10 cellular contexts compared by ENCODE assay signal in genomic region chr16:70432800-70433455, GRCh38. TPM values are rescaled to one million over a fixed set of nuclear protein-coding genes. Genes with fewer than 3 reads are reported as not detected.
DNase-seq lines count a peak whose midpoint lies in the region; ATAC-seq, FAIRE-seq and TF ChIP-seq lines count a peak whose summit lies in the region.
"Had no signal": no experiment of that assay in that cellular context is flagged by ENCODE, and none has a peak within 500 bp of the region (broad histone marks: within the 10 kb centered on the region; RNA-seq: fewer than 3 reads in every experiment).

No MANE protein-coding gene starts in this region.

- peaks cover 14% of the 10 kb centered on the region for H3K36me3 Mint-ChIP-seq in CD8-positive, alpha-beta T cell
- peaks cover 14% of the 10 kb centered on the region for H3K36me3 Mint-ChIP-seq in HFFc6 (ENCODE audit: low read depth)
- peaks cover 6% of the 10 kb centered on the region for H3K36me3 Mint-ChIP-seq in activated naive CD8-positive, alpha-beta T cell treated with anti-CD3 and anti-CD28 coated beads, Interleukin-2, amount 10 ng/mL, durations not matched to agents 7 days and 5 days

- H3K4me3 ChIP-seq in CD8-positive, alpha-beta T cell (ENCODE audit: low read depth, low read length), result no peak overlapping the region
- peak overlapping the region in 1 of 2 donors; percentile 13 for H3K4me3 ChIP-seq in muscle layer of colon (ENCODE audit: low read depth in 1 of 2, low read length in 2 of 2)

- no peaks in the 10 kb centered on the region for H3K27me3 Mint-ChIP-seq in CD8-positive, alpha-beta T cell (ENCODE audit: low read depth)
- no peaks in the 10 kb centered on the region; the same call in 1 of the 2 replicates for H3K27me3 Mint-ChIP-seq in HFFc6 (ENCODE audit: insufficient read depth)
- no peaks in the 10 kb centered on the region for H3K27me3 Mint-ChIP-seq in activated naive CD8-positive, alpha-beta T cell treated with anti-CD3 and anti-CD28 coated beads, Interleukin-2, amount 10 ng/mL, durations not matched to agents 7 days and 5 days

- H3K27ac Mint-ChIP-seq in CD8-positive, alpha-beta T cell, result peak overlapping the region; percentile 85
- peak overlapping the region; percentile 82 for H3K27ac Mint-ChIP-seq in HFFc6
- H3K27ac Mint-ChIP-seq in activated naive CD8-positive, alpha-beta T cell treated with anti-CD3 and anti-CD28 coated beads, Interleukin-2, amount 10 ng/mL, durations not matched to agents 7 days and 5 days, result peak overlapping the region; percentile 43

- ATAC-seq in CD8-positive, alpha-beta T cell, result no peak
- ATAC-seq in activated naive CD8-positive, alpha-beta T cell treated with anti-CD3 and anti-CD28 coated beads, Interleukin-2, amount 10 ng/mL, durations not matched to agents 7 days and 5 days (ENCODE audit: low read depth), result no peak
- no peak for ATAC-seq in GM19455 (IDR thresholded peaks at IDR 0.05; ENCODE audit: unreplicated experiment)

- no peaks in the 10 kb centered on the region for H3K27me3 ChIP-seq in CD8-positive, alpha-beta T cell (ENCODE audit: insufficient read depth, low read length)
- H3K27me3 ChIP-seq in muscle layer of colon (ENCODE audit: control insufficient read depth in 1 of 2, insufficient read depth in 2 of 2, low read length in 2 of 2), result no peaks in the 10 kb centered on the region

- intact Hi-C loops in CD8-positive, alpha-beta T cell (cut with DNase I, micrococcal nuclease), result loop anchor here in 1 of 2 experiments (10.0 kb wide), 1 partner anchor 1292 kb away; the partner anchor contains the start of gene PHLPP2

- no peaks in the 10 kb centered on the region for H3K9me3 ChIP-seq in CD8-positive, alpha-beta T cell (ENCODE audit: low read length)
- no peaks in the 10 kb centered on the region for H3K9me3 ChIP-seq in muscle layer of colon (ENCODE audit: low read length)

- no peak overlapping the region for H3K4me3 Mint-ChIP-seq in CD8-positive, alpha-beta T cell
- peak overlapping the region; percentile 72; the same call in 1 of the 2 replicates for H3K4me3 Mint-ChIP-seq in HFFc6
- peak overlapping the region; percentile 37 for H3K4me3 Mint-ChIP-seq in activated naive CD8-positive, alpha-beta T cell treated with anti-CD3 and anti-CD28 coated beads, Interleukin-2, amount 10 ng/mL, durations not matched to agents 7 days and 5 days

- no peak overlapping the region for H3K27ac ChIP-seq in CD8-positive, alpha-beta T cell (ENCODE audit: low read depth, low read length)
- H3K27ac ChIP-seq in muscle layer of colon (ENCODE audit: low read depth, low read length), result peak overlapping the region; percentile 59

- H3K9ac ChIP-seq in muscle layer of colon (ENCODE audit: low read length), result no peak overlapping the region

- CTCF ChIA-PET in CD8-positive, alpha-beta T cell (lab: Charles Lee), result interaction anchor here (0.8 to 1.0 kb wide), 2 partner anchors 38 to 54 kb away, joined by 3 to 4 read pairs; no protein-coding TSS in a partner anchor

- DNase-seq in CD8-positive, alpha-beta T cell, result no peak
- DNase-seq in HFFc6 (no peak), NCI-H1417 treated with DMSO at 0.1 percent for 48 hours (lab: John Stamatoyannopoulos, UW) (no peak), HTR-8/SVneo (ENCODE audit: insufficient read length, low spot score) (no peak), NCI-H345 (lab: John Stamatoyannopoulos, UW) (no peak)
- no peak for DNase-seq in activated naive CD8-positive, alpha-beta T cell treated with anti-CD3 and anti-CD28 coated beads, Interleukin-2, amount 10 ng/mL, durations not matched to agents 7 days and 5 days
- DNase-seq: activated CD4-positive, alpha-beta T cell treated with anti-CD3 and anti-CD28 coated beads for 1 hour had no signal

- FAIRE-seq in HTR-8/SVneo (lab: Jason Lieb, UNC), result no peak
- FAIRE-seq: keratinocyte had no signal

- H3K4me1 Mint-ChIP-seq in CD8-positive, alpha-beta T cell (ENCODE audit: low read depth), result peaks cover 81% of the 10 kb centered on the region
- H3K4me1 Mint-ChIP-seq in HFFc6 (ENCODE audit: low read depth), result peaks cover 77% of the 10 kb centered on the region
- peaks cover 58% of the 10 kb centered on the region for H3K4me1 Mint-ChIP-seq in activated naive CD8-positive, alpha-beta T cell treated with anti-CD3 and anti-CD28 coated beads, Interleukin-2, amount 10 ng/mL, durations not matched to agents 7 days and 5 days

- H3K36me3 ChIP-seq in CD8-positive, alpha-beta T cell (ENCODE audit: insufficient read depth, low read length), result peaks cover 3% of the 10 kb centered on the region
- H3K36me3 ChIP-seq in muscle layer of colon (ENCODE audit: insufficient read depth, low read length), result no peaks in the 10 kb centered on the region

- H3K4me1 ChIP-seq in CD8-positive, alpha-beta T cell (ENCODE audit: insufficient read depth, low read length), result peaks cover 80% of the 10 kb centered on the region
- peaks cover 69% of the 10 kb centered on the region for H3K4me1 ChIP-seq in muscle layer of colon (ENCODE audit: insufficient read depth, low read length)

- H3K9me3 Mint-ChIP-seq in CD8-positive, alpha-beta T cell, result no peaks in the 10 kb centered on the region
- H3K9me3 Mint-ChIP-seq in HFFc6, result no peaks in the 10 kb centered on the region
- no peaks in the 10 kb centered on the region for H3K9me3 Mint-ChIP-seq in activated naive CD8-positive, alpha-beta T cell treated with anti-CD3 and anti-CD28 coated beads, Interleukin-2, amount 10 ng/mL, durations not matched to agents 7 days and 5 days

- POLR2A ChIA-PET in CD8-positive, alpha-beta T cell (lab: Charles Lee), result interaction anchor here (1.1 to 3.1 kb wide), 2 partner anchors 21 to 52 kb away, joined by 4 to 8 read pairs; partner anchors contain the start of gene FCSK
- POLR2A ChIA-PET in activated naive CD8-positive, alpha-beta T cell treated with anti-CD3 and anti-CD28 coated beads, Interleukin-2, amount 10 ng/mL, durations not matched to agents 7 days and 5 days (lab: Charles Lee), result interaction anchor here (1.0 to 4.3 kb wide), 3 partner anchors 15 to 52 kb away, joined by 5 to 18 read pairs (median 6); no protein-coding TSS in a partner anchor

- TF ChIP-seq CTCF in CD8-positive, alpha-beta T cell (IDR thresholded peaks at IDR 0.05), result no peak
- no peak for TF ChIP-seq CTCF in HFFc6 (IDR thresholded peaks at IDR 0.05)

RNA-seq across cellular contexts. Expression of gene ST3GAL2, which starts 6.0 kb away (rescaled TPM):
- 1 to 10 TPM; 5.6 to 6.1 TPM for total RNA-seq in CD8-positive, alpha-beta T cell
- 10 to 100 TPM; 25.4 to 31.2 (median 26.3) TPM for total RNA-seq in HFFc6 (2021; fragmentation: NEBNext Ultra II Directional; extraction: Animal tissue kit (Norgen Biotek cat#: 25700))
- 10 to 100 TPM; 31.9 to 38.6 TPM for total RNA-seq in activated naive CD8-positive, alpha-beta T cell treated with anti-CD3 and anti-CD28 coated beads, Interleukin-2, amount 10 ng/mL, durations not matched to agents 7 days and 5 days

RNA-seq across cellular contexts. Expression of gene FCSK, which starts 21.5 kb away (rescaled TPM):
- total RNA-seq in CD8-positive, alpha-beta T cell, result 10 to 100 TPM; 17.8 to 18.2 TPM
- total RNA-seq in HFFc6 (2021; fragmentation: NEBNext Ultra II Directional; extraction: Animal tissue kit (Norgen Biotek cat#: 25700)), result 1 to 10 TPM; 5.1 to 7.1 (median 6.1) TPM
- 10 to 100 TPM; 24.3 to 26.0 TPM for total RNA-seq in activated naive CD8-positive, alpha-beta T cell treated with anti-CD3 and anti-CD28 coated beads, Interleukin-2, amount 10 ng/mL, durations not matched to agents 7 days and 5 days
